In genomic region chr15:63473007-63473748, GRCh38 we compare ENCODE assay signal across 8 cellular contexts. TPM values are rescaled to one million over a fixed set of nuclear protein-coding genes. Genes with fewer than 3 reads are reported as not detected.
DNase-seq lines count a peak whose midpoint lies in the region; ATAC-seq and TF ChIP-seq lines count a peak whose summit lies in the region.

No MANE protein-coding gene starts in this region.

- peaks cover 14 to 15% of the 10 kb centered on the region in 2 donors for H3K4me1 ChIP-seq in left lung

- BruUV-seq in Calu3 (replicated peaks; lab: Mats Ljungman, UMichigan), result no TSS peak

- H3K27me3 Mint-ChIP-seq in Calu3 (ENCODE audit: unreplicated experiment), result no peaks in the 10 kb centered on the region
- no peaks in the 10 kb centered on the region for H3K27me3 Mint-ChIP-seq in activated T-cell treated with anti-CD3 and anti-CD28 coated beads, Interleukin-2, amount 50 U/mL, for 4 hours (ENCODE audit: low read depth)

- H3K4me3 ChIP-seq in GM08714 (ENCODE audit: low read length), result peak overlapping the region; percentile 0; the same call in 1 of the 2 replicates
- no peak overlapping the region for H3K4me3 ChIP-seq in left lung

- DNase-seq in NCI-H2029 (lab: John Stamatoyannopoulos, UW) (peak; percentile 25), left lung (no peak), NCI-H1694 treated with DMSO at 0.1 percent for 48 hours (lab: John Stamatoyannopoulos, UW) (no peak), Calu3 (no peak), cerebellar nuclear complex (lab: John Stamatoyannopoulos, UW) (no peak)
- DNase-seq in activated T-cell treated with anti-CD3 and anti-CD28 coated beads, Interleukin-2, amount 50 U/mL, for 4 hours, result no peak

- no peaks in the 10 kb centered on the region for H3K27me3 ChIP-seq in left lung

- H3K4me3 Mint-ChIP-seq in Calu3 (ENCODE audit: low read depth, unreplicated experiment), result no peak overlapping the region
- no peak overlapping the region for H3K4me3 Mint-ChIP-seq in activated T-cell treated with anti-CD3 and anti-CD28 coated beads, Interleukin-2, amount 50 U/mL, for 4 hours

- intact Hi-C loops in left lung (cut with DNase I), result no loop called here
- intact Hi-C loops in Calu3 (cut with micrococcal nuclease; ENCODE audit: unreplicated experiment), result no loop called here

- peak overlapping the region in 1 of 2 donors; percentile 40 for H3K27ac ChIP-seq in left lung

- no peaks in the 10 kb centered on the region for H3K9me3 ChIP-seq in left lung

- ATAC-seq in GM21367 (IDR thresholded peaks at IDR 0.05; ENCODE audit: unreplicated experiment) (peak; percentile 30), left lung (peak; percentile 69)
- no peak for ATAC-seq in activated T-cell treated with anti-CD3 and anti-CD28 coated beads, Interleukin-2, amount 50 U/mL, for 4 hours

- H3K9me3 Mint-ChIP-seq in Calu3 (ENCODE audit: low read depth, unreplicated experiment), result no peaks in the 10 kb centered on the region
- no peaks in the 10 kb centered on the region for H3K9me3 Mint-ChIP-seq in activated T-cell treated with anti-CD3 and anti-CD28 coated beads, Interleukin-2, amount 50 U/mL, for 4 hours

- peaks cover 7% of the 10 kb centered on the region for H3K36me3 Mint-ChIP-seq in Calu3 (ENCODE audit: insufficient read depth, unreplicated experiment)
- H3K36me3 Mint-ChIP-seq in activated T-cell treated with anti-CD3 and anti-CD28 coated beads, Interleukin-2, amount 50 U/mL, for 4 hours (ENCODE audit: insufficient read depth), result no peaks in the 10 kb centered on the region

- no peaks in the 10 kb centered on the region for H3K36me3 ChIP-seq in left lung

- H3K27ac Mint-ChIP-seq in Calu3 (ENCODE audit: unreplicated experiment), result no peak overlapping the region

- H3K4me1 Mint-ChIP-seq in Calu3 (ENCODE audit: low read depth, unreplicated experiment), result peaks cover 34% of the 10 kb centered on the region
- peaks cover 60% of the 10 kb centered on the region for H3K4me1 Mint-ChIP-seq in activated T-cell treated with anti-CD3 and anti-CD28 coated beads, Interleukin-2, amount 50 U/mL, for 4 hours (ENCODE audit: low read depth)

- TF ChIP-seq CTCF in left lung (IDR thresholded peaks at IDR 0.05) (no peak), Calu3 (IDR thresholded peaks at IDR 0.05; ENCODE audit: unreplicated experiment) (no peak)

- CTCF ChIA-PET in Calu3 (lab: Charles Lee), result interaction anchor here (0.8 to 2.0 kb wide), 2 partner anchors 80 to 1056 kb away, joined by 3 to 5 read pairs; no protein-coding TSS in a partner anchor

RNA-seq across cellular contexts. Expression of gene USP3, which starts 31.2 kb away (rescaled TPM):
- total RNA-seq in left lung (10 to 100 TPM; 53.5 to 80.7 TPM), Calu3 (2022) (70.7 and 80.8 TPM in 2 replicates)
- total RNA-seq in activated T-cell treated with anti-CD3 and anti-CD28 coated beads, Interleukin-2, amount 50 U/mL, for 4 hours, result 10 to 100 TPM; 34.2 to 40.9 (median 35.5) TPM

Comparison
In these comparisons a context has a peak if more than half of its experiments do, and no peak if none do; other contexts are left out.
1. ATAC-seq: peak in GM21367 (single experiment) and left lung (single experiment); none in activated T-cell treated with anti-CD3 and anti-CD28 coated beads, Interleukin-2, amount 50 U/mL, for 4 hours (0 of 2).